ENCODE assay signal across 8 cellular contexts in genomic region chr2:190533175-190533967, GRCh38. TPM values are rescaled to one million over a fixed set of nuclear protein-coding genes. Genes with fewer than 3 reads are reported as not detected.
DNase-seq lines count a peak whose midpoint lies in the region; ATAC-seq, FAIRE-seq and TF ChIP-seq lines count a peak whose summit lies in the region.

No MANE protein-coding gene starts in this region.

- FAIRE-seq in keratinocyte (lab: Jason Lieb, UNC) = no peak

- ATAC-seq in activated T-helper 17 cell treated with anti-CD3 and anti-CD28 coated beads, Interleukin-2, amount 50 U/mL, for 72 hours (replicated peaks) = no peak

- no peak for TF ChIP-seq POLR2A in suprapubic skin (IDR thresholded peaks at IDR 0.05)

- peaks cover 15% of the 10 kb centered on the region for H3K36me3 Mint-ChIP-seq in activated T-helper 17 cell treated with anti-CD3 and anti-CD28 coated beads, Interleukin-2, amount 50 U/mL, for 72 hours (ENCODE audit: low read depth)

- H3K4me3 Mint-ChIP-seq in activated T-helper 17 cell treated with anti-CD3 and anti-CD28 coated beads, Interleukin-2, amount 50 U/mL, for 72 hours = peak overlapping the region; percentile 98

- H3K27ac Mint-ChIP-seq in activated T-helper 17 cell treated with anti-CD3 and anti-CD28 coated beads, Interleukin-2, amount 50 U/mL, for 72 hours = peak overlapping the region; percentile 98

- H3K27me3 ChIP-seq in keratinocyte (ENCODE audit: control insufficient read depth, extremely low read depth, insufficient read depth, low read length) = no peaks in the 10 kb centered on the region
- no peaks in the 10 kb centered on the region for H3K27me3 ChIP-seq in suprapubic skin

- H3K4me1 ChIP-seq in keratinocyte (ENCODE audit: control insufficient read depth, extremely low read depth, insufficient read depth, low read length) = peaks cover 36% of the 10 kb centered on the region
- peaks cover 38% of the 10 kb centered on the region for H3K4me1 ChIP-seq in suprapubic skin

- H3K36me3 ChIP-seq in keratinocyte (ENCODE audit: control insufficient read depth in 2 of 2, extremely low read depth in 1 of 2, insufficient read depth in 2 of 2, low read length in 2 of 2) = no peaks in the 10 kb centered on the region
- no peaks in the 10 kb centered on the region for H3K36me3 ChIP-seq in suprapubic skin

- no peaks in the 10 kb centered on the region for H3K27me3 Mint-ChIP-seq in activated T-helper 17 cell treated with anti-CD3 and anti-CD28 coated beads, Interleukin-2, amount 50 U/mL, for 72 hours

- DNase-seq in stimulated activated CD4-positive, alpha-beta T cell treated with anti-CD3 and anti-CD28 coated beads, Interleukin-1b, Interleukin-23, amount 100 ng/mL, for 24 hours (ENCODE audit: low read depth in 4 of 4, low spot score in 1 of 4) = peak in 3 of 4 experiments; percentile 7 to 22 (median 10)
- no peak for DNase-seq in stimulated activated CD4-positive, alpha-beta T cell treated with anti-CD3 and anti-CD28 coated beads, Interleukin-4, amount 100 ng/mL, for 24 hours
- DNase-seq in keratinocyte (ENCODE audit: low read depth, low spot score) = no peak
- peak in 1 of 2 donors; percentile 71 for DNase-seq in suprapubic skin (ENCODE audit: low spot score in 2 of 2)
- no peak for DNase-seq in OCI-M2 (lab: John Stamatoyannopoulos, UW; ENCODE audit: unreplicated experiment)
- no peak for DNase-seq in NCI-H146 (lab: John Stamatoyannopoulos, UW)
- DNase-seq in NCI-H2107 (lab: John Stamatoyannopoulos, UW) = no peak

- H3K79me2 ChIP-seq in keratinocyte (ENCODE audit: control insufficient read depth, insufficient read depth, low read length) = peaks cover 3% of the 10 kb centered on the region

- H3K9me3 Mint-ChIP-seq in activated T-helper 17 cell treated with anti-CD3 and anti-CD28 coated beads, Interleukin-2, amount 50 U/mL, for 72 hours = peaks cover 5% of the 10 kb centered on the region

- no peaks in the 10 kb centered on the region for H4K20me1 ChIP-seq in keratinocyte (ENCODE audit: control insufficient read depth, extremely low read depth, insufficient read depth, low read length)

- H2AFZ ChIP-seq in keratinocyte (ENCODE audit: control insufficient read depth, low read length) = peak overlapping the region; percentile 99

- H3K27ac ChIP-seq in keratinocyte (ENCODE audit: control insufficient read depth, insufficient read depth, low read length) (peak overlapping the region; percentile 86), suprapubic skin (peak overlapping the region; percentile 98)

- peak overlapping the region; percentile 86 for H3K9ac ChIP-seq in keratinocyte (ENCODE audit: control insufficient read depth, extremely low read depth, insufficient read depth, low read length)

- H3K4me2 ChIP-seq in keratinocyte (ENCODE audit: control insufficient read depth, extremely low read depth, insufficient read depth, low read depth, low read length) = peak overlapping the region; percentile 95

- H3K4me3 ChIP-seq in keratinocyte (ENCODE audit: control insufficient read depth in 2 of 3, extremely low read depth in 1 of 3, insufficient read depth in 2 of 3, low read depth in 1 of 3, low read length in 3 of 3) (peak overlapping the region; percentile 55 to 89 (median 82)), suprapubic skin (peak overlapping the region; percentile 90)

- no peaks in the 10 kb centered on the region for H3K9me3 ChIP-seq in keratinocyte (ENCODE audit: control insufficient read depth, low read depth, low read length)
- H3K9me3 ChIP-seq in suprapubic skin = peaks cover 4% of the 10 kb centered on the region

- TF ChIP-seq EP300 in suprapubic skin (IDR thresholded peaks at IDR 0.05) = no peak

- WGBS in suprapubic skin = 45% methylated on average over 10 of the region's 10 CpGs

- TF ChIP-seq CTCF in keratinocyte (optimal IDR thresholded peaks at IDR 0.05 in 1 of 3, IDR thresholded peaks at IDR 0.05 in 1 of 3, conservative IDR thresholded peaks at IDR 0.05 in 1 of 3; ENCODE audit: extremely low read depth in 1 of 3, insufficient read depth in 2 of 3, low read length in 3 of 3) (no peak), suprapubic skin (IDR thresholded peaks at IDR 0.05) (no peak)

- no peaks in the 10 kb centered on the region for H3K9me1 ChIP-seq in keratinocyte (ENCODE audit: control insufficient read depth, extremely low read depth, insufficient read depth, low read length)

- dilution Hi-C loops in keratinocyte (cut with MboI; ENCODE audit: extremely low pct_ligation_motif_present, low sequenced_read_pairs) = no loop called here

- H3K4me1 Mint-ChIP-seq in activated T-helper 17 cell treated with anti-CD3 and anti-CD28 coated beads, Interleukin-2, amount 50 U/mL, for 72 hours = peaks cover 41% of the 10 kb centered on the region

RNA-seq across cellular contexts. Expression of gene NEMP2, which starts 1.2 kb away (rescaled TPM):
- total RNA-seq in activated T-helper 17 cell treated with anti-CD3 and anti-CD28 coated beads, Interleukin-2, amount 50 U/mL, for 72 hours = 10 to 100 TPM; 10.6 to 16.5 TPM
- polyA plus RNA-seq in keratinocyte = 1.1 to 2.1 TPM (median 1.9 TPM) in 3 replicates
- 1.2 TPM for polyA plus RNA-seq in keratinocyte (2011; ENCODE audit: low read depth)
- polyA plus RNA-seq in keratinocyte (2011; cell fraction: cytosol; rRNA removed) = 0.62 and 0.91 TPM in 2 replicates
- polyA plus RNA-seq in keratinocyte (2011; cell fraction: nucleus; rRNA removed) = 1.3 and 1.7 TPM in 2 replicates
- 0.61 and 1.7 TPM in 2 replicates for polyA plus RNA-seq in keratinocyte (2012; ENCODE audit: low replicate concordance)
- 0.49 to 5.1 TPM (median 1.8 TPM) in 3 replicates for polyA minus RNA-seq in keratinocyte
- 1.3 TPM for polyA minus RNA-seq in keratinocyte (2011; cell fraction: cytosol; rRNA and poly(A)+ RNA removed)
- polyA minus RNA-seq in keratinocyte (2011; cell fraction: nucleus; rRNA and poly(A)+ RNA removed) = 1.1 and 2.9 TPM in 2 replicates
- total RNA-seq in suprapubic skin = 1 to 10 TPM; 1.6 to 3.4 (median 2.9) TPM

Comparison
In these comparisons a context has a peak if more than half of its experiments do, and no peak if none do; other contexts are left out.
1. DNase-seq: peak in stimulated activated CD4-positive, alpha-beta T cell treated with anti-CD3 and anti-CD28 coated beads, Interleukin-1b, Interleukin-23, amount 100 ng/mL, for 24 hours (3 of 4); none in stimulated activated CD4-positive, alpha-beta T cell treated with anti-CD3 and anti-CD28 coated beads, Interleukin-4, amount 100 ng/mL, for 24 hours (single experiment), keratinocyte (single experiment), OCI-M2 (single experiment), NCI-H146 (single experiment) and NCI-H2107 (single experiment).